ENCODE assay signal across 20 cellular contexts in genomic region chr5:62718368-62718767, GRCh38.
A peak's percentile ranks its signal among the peaks of the same experiment; 100 is the strongest.
DNase-seq lines count a peak whose midpoint lies in the region; ATAC-seq and TF ChIP-seq lines count a peak whose summit lies in the region.
"Had no signal": no experiment of that assay in that cellular context is flagged by ENCODE, and none has a peak within 500 bp of the region (broad histone marks: within the 10 kb centered on the region; RNA-seq: fewer than 3 reads in every experiment).

No MANE protein-coding gene starts in this region.

- H3K4me1 Mint-ChIP-seq in H9, result peaks cover 39 to 44% of the 10 kb centered on the region in 2 experiments
- H3K4me1 Mint-ChIP-seq in CD14-positive monocyte, result peaks cover 9% of the 10 kb centered on the region
- H3K4me1 Mint-ChIP-seq: activated CD4-positive, alpha-beta T cell treated with anti-CD3 and anti-CD28 coated beads, Interleukin-2, amount 10 ng/mL, durations not matched to agents 24 days and 14 days had no signal

- no peaks in the 10 kb centered on the region for H3K23me2 ChIP-seq in H9 (ENCODE audit: insufficient read length, low read depth, low read length, poor library complexity, severe bottlenecking)

- no peak overlapping the region for H2BK20ac ChIP-seq in H9 (ENCODE audit: low read depth, low read length, poor library complexity, severe bottlenecking)

- H3K4me3 Mint-ChIP-seq in H9 (peak overlapping the region in 1 of 2 experiments; percentile 53; a peak in 2 of 5 replicates), CD14-positive monocyte (no peak overlapping the region)
- H3K4me3 Mint-ChIP-seq: activated CD4-positive, alpha-beta T cell treated with anti-CD3 and anti-CD28 coated beads, Interleukin-2, amount 10 ng/mL, durations not matched to agents 24 days and 14 days had no signal

- no peak overlapping the region for H3K9ac ChIP-seq in H9 (ENCODE audit: extremely low read depth, insufficient read length, low read length)

- no peak overlapping the region for H3K18ac ChIP-seq in H9 (ENCODE audit: insufficient read length, low read depth, low read length)

- no peak overlapping the region for H2AK5ac ChIP-seq in H9 (ENCODE audit: insufficient read length, low read length)

- no peak overlapping the region for H2BK120ac ChIP-seq in H9 (ENCODE audit: low read depth, low read length, poor library complexity, severe bottlenecking)

- H4K91ac ChIP-seq in H9 (ENCODE audit: insufficient read length, low read depth, low read length), result no peak overlapping the region

- no peak overlapping the region for H4K5ac ChIP-seq in H9 (ENCODE audit: insufficient read length, low read depth, low read length)

- no peak overlapping the region for H3K14ac ChIP-seq in H9 (ENCODE audit: insufficient read depth, low read length)

- H3K36me3 ChIP-seq in tibial nerve (no peaks in the 10 kb centered on the region), brain microvascular endothelial cell (replicated peaks) (no peaks in the 10 kb centered on the region)
- H3K36me3 ChIP-seq: ascending aorta, spleen, vagina had no signal

- intact Hi-C loops in CD14-positive monocyte (cut with micrococcal nuclease), result no loop called here

- no peak overlapping the region for H2BK12ac ChIP-seq in H9 (ENCODE audit: insufficient read length, low read depth, low read length)

- no peak for TF ChIP-seq EP300 in tibial nerve (IDR thresholded peaks at IDR 0.05)

- H3K27ac ChIP-seq in C4-2B, result no peak overlapping the region
- H3K27ac ChIP-seq in H9 (ENCODE audit: insufficient read length, low read depth, low read length), result no peak overlapping the region
- H3K27ac ChIP-seq in tibial nerve, result no peak overlapping the region
- no peak overlapping the region for H3K27ac ChIP-seq in brain microvascular endothelial cell
- H3K27ac ChIP-seq: ascending aorta, spleen, vagina had no signal

- H4K8ac ChIP-seq in H9 (replicated peaks; ENCODE audit: insufficient read length, low read depth, low read length), result no peak overlapping the region

- no peak overlapping the region for H3K4ac ChIP-seq in H9 (ENCODE audit: low read depth, low read length)

- peak; percentile 49 for DNase-seq in H9
- DNase-seq in SK-MEL-5 (ENCODE audit: low read depth, low spot score), result peak; percentile 2
- peak; percentile 4 for DNase-seq in fibroblast of villous mesenchyme (ENCODE audit: low read depth)
- no peak for DNase-seq in CD14-positive monocyte (ENCODE audit: low spot score)
- no peak for DNase-seq in tibial nerve (ENCODE audit: low spot score in 2 of 2)
- DNase-seq in brain microvascular endothelial cell, result no peak
- DNase-seq: activated CD4-positive, alpha-beta T cell treated with anti-CD3 and anti-CD28 coated beads, Interleukin-2, amount 10 ng/mL, durations not matched to agents 24 days and 14 days; activated CD8-positive, alpha-beta memory T cell treated with anti-CD3 and anti-CD28 coated beads, Interleukin-2, amount 50 U/mL, for 48 hours; activated naive CD4-positive, alpha-beta T cell treated with Interleukin-2 at 50 U/mL for 16 hours; foreskin melanocyte; KG1; NCI-H69; spleen; stimulated activated CD8-positive, alpha-beta memory T cell treated with anti-CD3 and anti-CD28 coated beads, Interleukin-4, amount 100 ng/mL, for 48 hours; substantia nigra had no signal

- no peak overlapping the region for H3K4me2 ChIP-seq in H9 (ENCODE audit: insufficient read depth, insufficient read length, low read length)

- no peaks in the 10 kb centered on the region for H4K20me1 ChIP-seq in H9 (ENCODE audit: control insufficient read depth, insufficient read depth, insufficient read length)

- TF ChIP-seq POLR2A in tibial nerve (IDR thresholded peaks at IDR 0.05), result no peak

- no peak overlapping the region for H2BK5ac ChIP-seq in H9 (ENCODE audit: insufficient read length, low read length)

- in situ Hi-C loops in SK-MEL-5 (cut with HindIII; ENCODE audit: low pct_unique_long_range_greater_than_20kb, low sequenced_read_pairs), result no loop called here
- in situ Hi-C loops in brain microvascular endothelial cell (cut with HindIII; ENCODE audit: low pct_ligation_motif_present, low sequenced_read_pairs), result no loop called here

- no peaks in the 10 kb centered on the region for H3K79me2 ChIP-seq in H9 (ENCODE audit: insufficient read depth, low read length)

- peaks cover 0 to 2% (median 0%) of the 10 kb centered on the region in 3 experiments; a peak in 2 of 7 replicates for H3K36me3 Mint-ChIP-seq in H9 (ENCODE audit: insufficient read depth in 1 of 3, low read depth in 3 of 3)
- no peaks in the 10 kb centered on the region for H3K36me3 Mint-ChIP-seq in CD14-positive monocyte

- WGBS in H9 (ENCODE audit: extremely low coverage, insufficient read length, low lambda C conversion rate), result no CpG with 5 or more reads among the region's 2 CpGs
- WGBS in tibial nerve, 2 donors, result 78 to 92% methylated on average over 2 of the region's 2 CpGs

- no peak overlapping the region for H2AFZ ChIP-seq in H9 (ENCODE audit: low read length)

- H2BK15ac ChIP-seq in H9 (ENCODE audit: low read depth, low read length), result no peak overlapping the region

- H3K23ac ChIP-seq in H9 (ENCODE audit: insufficient read length, low read depth, low read length), result no peak overlapping the region

- peak overlapping the region; percentile 76 to 86 (median 79); a peak in 6 of 7 replicates for H3K27ac Mint-ChIP-seq in H9
- no peak overlapping the region for H3K27ac Mint-ChIP-seq in CD14-positive monocyte
- H3K27ac Mint-ChIP-seq: activated CD4-positive, alpha-beta T cell treated with anti-CD3 and anti-CD28 coated beads, Interleukin-2, amount 10 ng/mL, durations not matched to agents 24 days and 14 days had no signal

- TF ChIP-seq CTCF in C4-2B (conservative IDR thresholded peaks at IDR 0.05), result peak; percentile 16
- peak; percentile 49; the same call in 2 of the 3 replicates for TF ChIP-seq CTCF in H9 (conservative IDR thresholded peaks at IDR 0.05)
- peak; percentile 24 for TF ChIP-seq CTCF in fibroblast of villous mesenchyme (IDR thresholded peaks at IDR 0.05; ENCODE audit: insufficient read depth, low read depth, low read length)
- no peak for TF ChIP-seq CTCF in CD14-positive monocyte (IDR thresholded peaks at IDR 0.05)
- no peak for TF ChIP-seq CTCF in tibial nerve (IDR thresholded peaks at IDR 0.05)
- TF ChIP-seq CTCF in brain microvascular endothelial cell (IDR thresholded peaks at IDR 0.05; ENCODE audit: low read depth, low read length, missing control alignments), result no peak

- H3K4me1 ChIP-seq in H9 (ENCODE audit: insufficient read depth, low read length) (peaks cover 8% of the 10 kb centered on the region; the same call in 1 of the 2 replicates), tibial nerve (peaks cover 0 to 7% (median 1%) of the 10 kb centered on the region in 4 donors)
- H3K4me1 ChIP-seq: ascending aorta, vagina had no signal

- no peak overlapping the region for H3T11ph ChIP-seq in H9 (ENCODE audit: low read length)

- H3K9me3 Mint-ChIP-seq in H9 (no peaks in the 10 kb centered on the region; a peak in 2 of 5 replicates), CD14-positive monocyte (peaks cover 0 to 5% (median 0%) of the 10 kb centered on the region in 7 donors)

- ATAC-seq in HG02759 (IDR thresholded peaks at IDR 0.05; ENCODE audit: unreplicated experiment), result no peak
- ATAC-seq: left lobe of liver had no signal

- no peaks in the 10 kb centered on the region for H3K79me1 ChIP-seq in H9 (ENCODE audit: insufficient read depth, low read depth, low read length, poor library complexity, severe bottlenecking)

- H3K4me3 ChIP-seq in fibroblast of villous mesenchyme (ENCODE audit: low read depth, low read length) (no peak overlapping the region), tibial nerve (no peak overlapping the region), brain microvascular endothelial cell (ENCODE audit: low read depth, low read length) (no peak overlapping the region)
- H3K4me3 ChIP-seq: ascending aorta, spleen, vagina had no signal

- H3K27me3 Mint-ChIP-seq in H9 (ENCODE audit: low read depth), result no peaks in the 10 kb centered on the region
- H3K27me3 Mint-ChIP-seq in CD14-positive monocyte (ENCODE audit: low read depth in 3 of 3), result peaks cover 0 to 1% (median 0%) of the 10 kb centered on the region in 3 donors

- H3K27me3 ChIP-seq in H9 (ENCODE audit: insufficient read depth, low read length), result no peaks in the 10 kb centered on the region
- no peaks in the 10 kb centered on the region for H3K27me3 ChIP-seq in tibial nerve
- no peaks in the 10 kb centered on the region for H3K27me3 ChIP-seq in brain microvascular endothelial cell (replicated peaks)
- H3K27me3 ChIP-seq: ascending aorta, vagina had no signal

- no peak overlapping the region for H3K56ac ChIP-seq in H9 (ENCODE audit: insufficient read length, low read depth, low read length)

- no peaks in the 10 kb centered on the region for H3K9me3 ChIP-seq in H9 (ENCODE audit: control insufficient read depth, low read depth, low read length)
- H3K9me3 ChIP-seq in tibial nerve, result no peaks in the 10 kb centered on the region
- H3K9me3 ChIP-seq: ascending aorta, spleen, vagina had no signal

Comparison
In these comparisons a context has a peak if more than half of its experiments do, and no peak if none do; other contexts are left out.
1. CTCF ChIP-seq: peak in C4-2B (single experiment), H9 (single experiment) and fibroblast of villous mesenchyme (single experiment); none in CD14-positive monocyte (single experiment), tibial nerve (0 of 5) and brain microvascular endothelial cell (single experiment).
2. DNase-seq: peak in H9 (single experiment), SK-MEL-5 (single experiment) and fibroblast of villous mesenchyme (single experiment); none in CD14-positive monocyte (single experiment), tibial nerve (0 of 2) and brain microvascular endothelial cell (single experiment).
3. H3K27ac Mint-ChIP-seq: peak in H9 (3 of 3); none in CD14-positive monocyte (0 of 7).